In genomic region chr9:113622600-113623400, GRCh38 we compare ENCODE assay signal across 8 cellular contexts.
A peak's percentile ranks its signal among the peaks of the same experiment; 100 is the strongest.
DNase-seq lines count a peak whose midpoint lies in the region; ATAC-seq and TF ChIP-seq lines count a peak whose summit lies in the region.

No MANE protein-coding gene starts in this region.

- H3K27me3 Mint-ChIP-seq in stimulated activated naive CD8-positive, alpha-beta T cell treated with anti-CD3 and anti-CD28 coated beads, Interleukin-15, amount 100 ng/mL, for 72 hours, result peaks cover 15% of the 10 kb centered on the region

- CTCF ChIA-PET in GM10248 (lab: Yijun Ruan, JAX), result interaction anchor here (0.7 to 19.1 kb wide), 6 partner anchors 10 to 222 kb away, joined by 3 to 134 read pairs (median 4); partner anchors contain the start of gene ALAD

- H3K27ac Mint-ChIP-seq in stimulated activated naive CD8-positive, alpha-beta T cell treated with anti-CD3 and anti-CD28 coated beads, Interleukin-15, amount 100 ng/mL, for 72 hours, result peak overlapping the region; percentile 64 to 77

- POLR2A ChIA-PET in GM10248 (lab: Yijun Ruan, JAX), result interaction anchor here (0.6 to 1.3 kb wide), 3 partner anchors 8 to 678 kb away, joined by 3 to 4 read pairs (median 4); no protein-coding TSS in a partner anchor

- peaks cover 55% of the 10 kb centered on the region for H3K4me1 Mint-ChIP-seq in stimulated activated naive CD8-positive, alpha-beta T cell treated with anti-CD3 and anti-CD28 coated beads, Interleukin-15, amount 100 ng/mL, for 72 hours

- no peaks in the 10 kb centered on the region for H3K27me3 ChIP-seq in kidney epithelial cell (ENCODE audit: control insufficient read depth, insufficient read depth, low read length)

- DNase-seq in GM10248 (ENCODE audit: extremely low spot score) (peak; percentile 76), kidney epithelial cell (ENCODE audit: low read depth) (peak; percentile 92), hippocampal formation (lab: John Stamatoyannopoulos, UW) (no peak), occipital lobe (lab: John Stamatoyannopoulos, UW) (no peak)
- DNase-seq in activated T-cell treated with anti-CD3 and anti-CD28 coated beads, Interleukin-2, amount 50 U/mL, for 48 hours, result peak; percentile 77 to 82
- DNase-seq in stimulated activated naive CD8-positive, alpha-beta T cell treated with anti-CD3 and anti-CD28 coated beads, Interleukin-15, amount 100 ng/mL, for 72 hours, result peak; percentile 25 to 79

- H3K4me3 Mint-ChIP-seq in stimulated activated naive CD8-positive, alpha-beta T cell treated with anti-CD3 and anti-CD28 coated beads, Interleukin-15, amount 100 ng/mL, for 72 hours, result peak overlapping the region; percentile 53 to 68

- H3K9me3 Mint-ChIP-seq in stimulated activated naive CD8-positive, alpha-beta T cell treated with anti-CD3 and anti-CD28 coated beads, Interleukin-15, amount 100 ng/mL, for 72 hours, result no peaks in the 10 kb centered on the region

- ATAC-seq in GM19468 (IDR thresholded peaks at IDR 0.05; ENCODE audit: extremely low read depth, unreplicated experiment), result peak; percentile 47
- peak; percentile 77 for ATAC-seq in HG03558 (IDR thresholded peaks at IDR 0.05; ENCODE audit: extremely low read depth, unreplicated experiment)
- ATAC-seq in stimulated activated naive CD8-positive, alpha-beta T cell treated with anti-CD3 and anti-CD28 coated beads, Interleukin-15, amount 100 ng/mL, for 72 hours, result peak; percentile 89

- no peak for TF ChIP-seq CTCF in GM10248 (IDR thresholded peaks at IDR 0.05; ENCODE audit: control extremely low read depth, extremely low read depth, low read depth, missing control alignments)
- no peak for TF ChIP-seq CTCF in kidney epithelial cell (IDR thresholded peaks at IDR 0.05; ENCODE audit: insufficient read depth, low read length, poor library complexity, severe bottlenecking)

- H3K36me3 ChIP-seq in kidney epithelial cell (ENCODE audit: control insufficient read depth, insufficient read depth, low read length), result no peaks in the 10 kb centered on the region

- H3K4me3 ChIP-seq in kidney epithelial cell (ENCODE audit: low read depth, low read length), result no peak overlapping the region

Comparison
In these comparisons a context has a peak if more than half of its experiments do, and no peak if none do; other contexts are left out.
1. DNase-seq: peak in GM10248 (single experiment), activated T-cell treated with anti-CD3 and anti-CD28 coated beads, Interleukin-2, amount 50 U/mL, for 48 hours (2 of 2), kidney epithelial cell (single experiment) and stimulated activated naive CD8-positive, alpha-beta T cell treated with anti-CD3 and anti-CD28 coated beads, Interleukin-15, amount 100 ng/mL, for 72 hours (2 of 2); none in hippocampal formation (0 of 2) and occipital lobe (single experiment).
2. Peak in every context shown above with its lines, with median percentiles within 50 percentile points of each other: ATAC-seq.